ENCODE assay signal across 9 cellular contexts in genomic region chr13:65562305-65562704, GRCh38.
"Had no signal": no experiment of that assay in that cellular context is flagged by ENCODE, and none has a peak within 500 bp of the region (broad histone marks: within the 10 kb centered on the region; RNA-seq: fewer than 3 reads in every experiment).

No MANE protein-coding gene starts in this region.

- H3K4me3 ChIP-seq: GM23248, HAP-1, K562 had no signal

- H3K36me3 ChIP-seq: HAP-1 had no signal

- FAIRE-seq: HTR-8/SVneo, K562 had no signal

- H2AFZ ChIP-seq: GM23248 had no signal

- H3K4me1 ChIP-seq: HAP-1 had no signal

- H3K27ac ChIP-seq: GM23248 had no signal

- DNase-seq: GM23248, GOT3, H7, HFFc6, KG1 had no signal

- ATAC-seq: HCT116, K562 had no signal

- H3K9ac ChIP-seq: GM23248 had no signal
